8 cellular contexts compared by ENCODE assay signal in genomic region chr7:77199008-77199966, GRCh38. TPM values are rescaled to one million over a fixed set of nuclear protein-coding genes. Genes with fewer than 3 reads are reported as not detected.
DNase-seq lines count a peak whose midpoint lies in the region; ATAC-seq, FAIRE-seq and TF ChIP-seq lines count a peak whose summit lies in the region.

A gene with protein sequence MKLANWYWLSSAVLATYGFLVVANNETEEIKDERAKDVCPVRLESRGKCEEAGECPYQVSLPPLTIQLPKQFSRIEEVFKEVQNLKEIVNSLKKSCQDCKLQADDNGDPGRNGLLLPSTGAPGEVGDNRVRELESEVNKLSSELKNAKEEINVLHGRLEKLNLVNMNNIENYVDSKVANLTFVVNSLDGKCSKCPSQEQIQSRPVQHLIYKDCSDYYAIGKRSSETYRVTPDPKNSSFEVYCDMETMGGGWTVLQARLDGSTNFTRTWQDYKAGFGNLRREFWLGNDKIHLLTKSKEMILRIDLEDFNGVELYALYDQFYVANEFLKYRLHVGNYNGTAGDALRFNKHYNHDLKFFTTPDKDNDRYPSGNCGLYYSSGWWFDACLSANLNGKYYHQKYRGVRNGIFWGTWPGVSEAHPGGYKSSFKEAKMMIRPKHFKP (minus strand): TSS chr7:77199819. CDS start chr7:77199793, 26 bp downstream.

- peak in 1 of 3 donors; percentile 70 for TF ChIP-seq POLR2A in body of pancreas (IDR thresholded peaks at IDR 0.05)

- no TSS peak for BruUV-seq in OCI-LY7 (replicated peaks; lab: Mats Ljungman, UMichigan)

- FAIRE-seq in RCC 7860 (lab: Jason Lieb, UNC), result no peak

- 3 to 4% methylated on average over 15 of the region's 15 CpGs for WGBS in GM23248 (ENCODE audit: low coverage in 1 of 2, low lambda C conversion rate in 2 of 2, missing lambda C conversion rate in 2 of 2), 2 experiments
- 9 to 15% methylated on average over 15 of the region's 15 CpGs for WGBS in body of pancreas, 2 donors
- 37% methylated on average over 15 of the region's 15 CpGs for WGBS in smooth muscle cell (ENCODE audit: low lambda C conversion rate)

- peak within 1 kb of the TSS; percentile 80 for H2AFZ ChIP-seq in GM23248
- H2AFZ ChIP-seq in OCI-LY7 (ENCODE audit: low read length), result peak within 1 kb of the TSS; percentile 98
- no peak within 1 kb of the TSS for H2AFZ ChIP-seq in smooth muscle cell (ENCODE audit: low read depth)

- H3K79me2 ChIP-seq in GM23248 (ENCODE audit: insufficient read depth) (no peaks in the 10 kb centered on the region), OCI-LY7 (ENCODE audit: insufficient read depth, low read depth, low read length) (no peaks in the 10 kb centered on the region), smooth muscle cell (ENCODE audit: low read depth) (no peaks in the 10 kb centered on the region)

- H3F3A ChIP-seq in GM23248 (ENCODE audit: insufficient read depth) (no peaks in the 10 kb centered on the region), smooth muscle cell (ENCODE audit: low read depth) (no peaks in the 10 kb centered on the region)

- H3K9me2 ChIP-seq in GM23248 (ENCODE audit: insufficient read depth) (no peaks in the 10 kb centered on the region), OCI-LY7 (ENCODE audit: insufficient read depth, low read length) (no peaks in the 10 kb centered on the region)

- in situ Hi-C loops in GM23248 (cut with MboI), result no loop called here
- in situ Hi-C loops in G401 (cut with HindIII; ENCODE audit: low sequenced_read_pairs), result no loop called here

- H3K27me3 ChIP-seq in GM23248 (replicated peaks; ENCODE audit: insufficient read depth) (no peaks in the 10 kb centered on the region), body of pancreas (no peaks in the 10 kb centered on the region), smooth muscle cell (ENCODE audit: low read depth) (peaks cover 6% of the 10 kb centered on the region)

- H3K4me1 ChIP-seq in GM23248 (ENCODE audit: insufficient read depth), result no peaks in the 10 kb centered on the region; the same call in none of the 2 replicates
- H3K4me1 ChIP-seq in OCI-LY7 (ENCODE audit: insufficient read depth, low read length, poor library complexity, severe bottlenecking), result peaks cover 33% of the 10 kb centered on the region
- H3K4me1 ChIP-seq in body of pancreas, result peaks cover 6% of the 10 kb centered on the region
- H3K4me1 ChIP-seq in smooth muscle cell (ENCODE audit: low read depth), result peaks cover 8% of the 10 kb centered on the region

- H3K9me3 ChIP-seq in GM23248 (ENCODE audit: low read depth) (no peaks in the 10 kb centered on the region), OCI-LY7 (ENCODE audit: low read length) (no peaks in the 10 kb centered on the region), body of pancreas (no peaks in the 10 kb centered on the region), smooth muscle cell (replicated peaks; ENCODE audit: low read depth) (no peaks in the 10 kb centered on the region)

- peak; percentile 90 for DNase-seq in GM23248
- DNase-seq in OCI-LY7 (ENCODE audit: low spot score), result peak; percentile 32
- DNase-seq in body of pancreas, result peak; percentile 20 to 63 (median 42)
- DNase-seq in iPS-NIHi11 (ENCODE audit: low spot score), result peak; percentile 47
- no peak for DNase-seq in smooth muscle cell (lab: John Stamatoyannopoulos, UW; ENCODE audit: unreplicated experiment)
- no peak for DNase-seq in RCC 7860 (ENCODE audit: low spot score)
- no peak for DNase-seq in G401 (ENCODE audit: low spot score)

- ATAC-seq in body of pancreas (peak; percentile 65), GM19035 (IDR thresholded peaks at IDR 0.05; ENCODE audit: unreplicated experiment) (no peak)

- H3K4me3 ChIP-seq in GM23248, result peak within 1 kb of the TSS; percentile 67
- peak within 1 kb of the TSS; percentile 59 for H3K4me3 ChIP-seq in OCI-LY7 (ENCODE audit: low read depth, low read length, poor library complexity, severe bottlenecking)
- no peak within 1 kb of the TSS for H3K4me3 ChIP-seq in body of pancreas
- peak within 1 kb of the TSS; percentile 32 for H3K4me3 ChIP-seq in smooth muscle cell

- POLR2A ChIA-PET in OCI-LY7 (lab: Charles Lee), result interaction anchor here (0.8 to 1.5 kb wide), 5 partner anchors 9 to 51 kb away, joined by 3 to 7 read pairs (median 4); no protein-coding TSS in a partner anchor

- intact Hi-C loops in OCI-LY7 (cut with micrococcal nuclease; ENCODE audit: unreplicated experiment) (loop anchor here (5.0 kb wide), 1 partner anchor 48 kb away; no protein-coding TSS in a partner anchor), body of pancreas (cut with DNase I) (no loop called here)

- CTCF ChIA-PET in OCI-LY7 (lab: Charles Lee; ENCODE audit: unreplicated experiment), result interaction anchor here (0.6 kb wide), 1 partner anchor 755 kb away, joined by 3 read pairs; no protein-coding TSS in a partner anchor

- TF ChIP-seq CTCF in OCI-LY7 (conservative IDR thresholded peaks at IDR 0.05; ENCODE audit: low read length), result no peak
- no peak for TF ChIP-seq CTCF in body of pancreas (IDR thresholded peaks at IDR 0.05)
- TF ChIP-seq CTCF in smooth muscle cell (IDR thresholded peaks at IDR 0.05; ENCODE audit: borderline replicate concordance, insufficient read depth, poor library complexity, severe bottlenecking), result no peak

- peak within 1 kb of the TSS; percentile 90 for H3K4me2 ChIP-seq in GM23248 (ENCODE audit: unreplicated experiment)
- H3K4me2 ChIP-seq in OCI-LY7 (ENCODE audit: low read length), result peak within 1 kb of the TSS; percentile 87
- H3K4me2 ChIP-seq in smooth muscle cell, result peak within 1 kb of the TSS; percentile 71

- no peak within 1 kb of the TSS for H3K27ac ChIP-seq in GM23248
- peak within 1 kb of the TSS; percentile 34 for H3K27ac ChIP-seq in OCI-LY7 (ENCODE audit: low read depth, low read length, poor library complexity, severe bottlenecking)
- H3K27ac ChIP-seq in body of pancreas, result peak within 1 kb of the TSS in 2 of 4 donors; percentile 17 to 24
- H3K27ac ChIP-seq in smooth muscle cell (ENCODE audit: low read depth), result no peak within 1 kb of the TSS

- H3K9ac ChIP-seq in GM23248 (peak within 1 kb of the TSS; percentile 26), smooth muscle cell (ENCODE audit: low read depth) (no peak within 1 kb of the TSS)

- H4K20me1 ChIP-seq in GM23248 (ENCODE audit: insufficient read depth), result no peaks in the 10 kb centered on the region
- H4K20me1 ChIP-seq in OCI-LY7 (ENCODE audit: insufficient read depth, low read length), result no peaks in the 10 kb centered on the region
- no peaks in the 10 kb centered on the region for H4K20me1 ChIP-seq in smooth muscle cell (ENCODE audit: low read depth)

- no peaks in the 10 kb centered on the region for H3K36me3 ChIP-seq in GM23248 (ENCODE audit: low read depth)
- no peaks in the 10 kb centered on the region for H3K36me3 ChIP-seq in OCI-LY7 (ENCODE audit: insufficient read depth, low read length)
- H3K36me3 ChIP-seq in body of pancreas (replicated peaks in 1 of 2; ENCODE audit: insufficient read depth in 1 of 2, low read depth in 2 of 2), result no peaks in the 10 kb centered on the region
- H3K36me3 ChIP-seq in smooth muscle cell (ENCODE audit: low read depth), result no peaks in the 10 kb centered on the region

RNA-seq across cellular contexts. Expression of the gene that starts here (rescaled TPM):
- total RNA-seq in GM23248 (2014; rRNA removed; shearing (Covaris generic)), result 3.8 and 4.8 TPM in 2 replicates
- polyA plus RNA-seq in GM23248 (2016; fragmentation: Nextera tagmentation; extraction: Ambion mirVana) (1.3 and 1.6 TPM in 2 replicates), smooth muscle cell (0.39 TPM in 1 of 2 replicates, not detected in the other)
- 0.06 and 0.13 TPM in 2 replicates for total RNA-seq in OCI-LY7 (2014; rRNA removed; shearing (Covaris generic))
- total RNA-seq in OCI-LY7 (2022) (0.30 and 0.72 TPM in 2 replicates), body of pancreas (1 to 10 TPM; 4.3 to 9.1 TPM), smooth muscle cell (0.40 and 1.6 TPM in 2 replicates)
- not detected in 2 replicates for total RNA-seq in G401 (2014; rRNA removed; shearing (Covaris generic))

Comparison
In these comparisons a context has a peak if more than half of its experiments do, and no peak if none do; other contexts are left out.
1. Peak in DNase-seq, H3K4me3 ChIP-seq, H3K27ac ChIP-seq and H3K4me2 ChIP-seq in OCI-LY7; RNA of the gene not detected or under 1 TPM.
2. DNase-seq: peak in GM23248 (single experiment), body of pancreas (4 of 4) and iPS-NIHi11 (single experiment); none in smooth muscle cell (single experiment), RCC 7860 (single experiment) and G401 (single experiment).
3. H3K4me3 ChIP-seq: peak in GM23248 (single experiment) and smooth muscle cell (single experiment); none in body of pancreas (0 of 2).
4. Peak in every context shown above with its lines, with median percentiles within 50 percentile points of each other: H3K4me2 ChIP-seq.